ENCODE assay signal across 8 cellular contexts in the genomic region with DNA sequence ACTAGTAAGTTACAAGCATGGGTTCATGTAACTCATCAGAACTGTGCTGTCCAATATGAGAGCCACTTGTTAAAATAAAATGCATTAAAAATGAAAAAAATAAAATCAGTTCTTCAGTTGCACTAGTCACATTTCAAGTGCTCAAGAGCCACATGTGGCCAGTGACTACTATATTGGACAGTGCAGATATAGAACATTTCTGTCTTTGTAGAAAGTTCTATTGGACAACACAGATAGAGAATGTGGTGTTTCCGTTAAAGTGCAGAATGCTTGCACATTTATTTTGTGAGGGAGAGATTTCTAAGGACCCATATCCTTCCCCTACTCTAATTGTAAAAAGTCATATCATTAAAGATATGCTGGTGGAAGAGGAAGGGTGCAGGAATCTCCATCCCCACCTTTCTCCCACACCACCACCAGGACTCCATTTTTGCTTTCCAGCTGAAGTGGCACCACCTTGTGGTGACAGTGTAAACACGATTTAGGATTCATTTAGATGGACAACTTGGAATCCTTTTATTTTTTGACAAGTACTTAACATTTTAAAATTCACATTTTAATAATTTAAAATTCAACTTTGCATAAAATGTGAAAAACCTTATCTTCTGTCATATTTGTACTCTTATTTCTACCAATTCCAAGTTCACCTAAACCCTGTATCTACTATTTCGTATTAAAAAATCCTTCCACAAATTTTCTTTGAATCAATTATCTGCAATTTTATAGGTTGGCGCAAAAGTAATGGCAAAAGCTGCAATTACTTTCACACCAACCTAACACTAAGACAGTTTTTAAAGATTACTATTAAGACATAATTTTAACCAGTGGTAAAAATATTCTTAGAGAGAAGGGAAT. TPM values are rescaled to one million over a fixed set of nuclear protein-coding genes. Genes with fewer than 3 reads are reported as not detected.
DNase-seq lines count a peak whose midpoint lies in the region; ATAC-seq and TF ChIP-seq lines count a peak whose summit lies in the region.

No MANE protein-coding gene starts in this region.

- intact Hi-C loops in Caco-2 (cut with micrococcal nuclease; ENCODE audit: unreplicated experiment) (loop anchor here (1.0 to 5.0 kb wide), 3 partner anchors 135 to 250 kb away; no protein-coding TSS in a partner anchor), left lung (cut with DNase I) (no loop called here), posterior vena cava (cut with DNase I) (no loop called here)

- H4K20me1 ChIP-seq in GM23338 (replicated peaks; ENCODE audit: insufficient read depth): no peaks in the 10 kb centered on the region

- ATAC-seq in GM23338 (peak; percentile 74), left lung (peak; percentile 88), HG03520 (IDR thresholded peaks at IDR 0.05; ENCODE audit: unreplicated experiment) (no peak)
- ATAC-seq in activated CD4-positive, CD25-positive, alpha-beta regulatory T cell treated with anti-CD3 and anti-CD28 coated beads, Interleukin-2, amount 50 U/mL, for 24 hours: no peak

- TF ChIP-seq CTCF in Caco-2 (IDR thresholded peaks at IDR 0.05; ENCODE audit: insufficient read depth in 1 of 2, low read depth in 1 of 2, low read length in 1 of 2, severe bottlenecking in 1 of 2, unreplicated experiment in 1 of 2) (peak; percentile 78 to 82), GM23338 (conservative IDR thresholded peaks at IDR 0.05; ENCODE audit: low read depth in 2 of 2) (peak; percentile 92), left lung (IDR thresholded peaks at IDR 0.05) (peak; percentile 68 to 69)

- H3K27me3 ChIP-seq in Caco-2 (replicated peaks; ENCODE audit: control insufficient read depth, insufficient read depth, low read length) (no peaks in the 10 kb centered on the region), GM23338 (ENCODE audit: insufficient read depth) (no peaks in the 10 kb centered on the region), left lung (no peaks in the 10 kb centered on the region)

- CTCF ChIA-PET in Caco-2 (lab: Charles Lee): interaction anchor here (0.6 to 1.2 kb wide), 3 partner anchors 52 to 250 kb away, joined by 4 to 7 read pairs (median 5); no protein-coding TSS in a partner anchor

- H3K36me3 Mint-ChIP-seq in Caco-2 (ENCODE audit: insufficient read depth, unreplicated experiment) (no peaks in the 10 kb centered on the region), GM23338 (ENCODE audit: low read depth) (no peaks in the 10 kb centered on the region)

- no peak overlapping the region for H3K4me2 ChIP-seq in GM23338

- no TSS peak for BruUV-seq in Caco-2 (replicated peaks; lab: Mats Ljungman, UMichigan)

- POLR2A ChIA-PET in Caco-2 (lab: Charles Lee): no interaction called here

- H3F3A ChIP-seq in GM23338 (replicated peaks; ENCODE audit: low read depth): no peaks in the 10 kb centered on the region

- H3K4me3 Mint-ChIP-seq in Caco-2 (ENCODE audit: unreplicated experiment) (no peak overlapping the region), GM23338 (no peak overlapping the region)

- no peaks in the 10 kb centered on the region for H3K9me3 Mint-ChIP-seq in Caco-2 (ENCODE audit: unreplicated experiment)
- H3K9me3 Mint-ChIP-seq in GM23338: no peaks in the 10 kb centered on the region

- no peaks in the 10 kb centered on the region for H3K79me2 ChIP-seq in GM23338 (replicated peaks; ENCODE audit: insufficient read depth)

- H3K36me3 ChIP-seq in Caco-2 (ENCODE audit: control insufficient read depth, insufficient read depth, low read length) (0 out of 2 replicates have a peak, but pooled peaks cover 2% of the 10 kb centered on the region), GM23338 (ENCODE audit: insufficient read depth) (no peaks in the 10 kb centered on the region), left lung (no peaks in the 10 kb centered on the region)

- H3K27ac Mint-ChIP-seq in Caco-2 (ENCODE audit: unreplicated experiment) (no peak overlapping the region), GM23338 (no peak overlapping the region)

- H2AFZ ChIP-seq in GM23338: no peak overlapping the region

- H3K4me1 ChIP-seq in Caco-2 (no peaks in the 10 kb centered on the region), GM23338 (ENCODE audit: insufficient read depth) (peaks cover 18% of the 10 kb centered on the region; the same call in 1 of the 2 replicates), left lung (no peaks in the 10 kb centered on the region)

- H3K9me3 ChIP-seq in Caco-2 (no peaks in the 10 kb centered on the region), left lung (no peaks in the 10 kb centered on the region)

- H3K4me1 Mint-ChIP-seq in Caco-2 (ENCODE audit: low read depth, unreplicated experiment) (no peaks in the 10 kb centered on the region), GM23338 (peaks cover 15% of the 10 kb centered on the region; the same call in 2 of the 3 replicates)

- no peaks in the 10 kb centered on the region for H3K27me3 Mint-ChIP-seq in Caco-2 (ENCODE audit: insufficient read depth, unreplicated experiment)
- no peaks in the 10 kb centered on the region for H3K27me3 Mint-ChIP-seq in GM23338 (ENCODE audit: insufficient read depth, low read depth, poor library complexity)

- H3K4me3 ChIP-seq in Caco-2 (ENCODE audit: low read depth, low read length) (no peak overlapping the region), GM23338 (no peak overlapping the region), left lung (no peak overlapping the region)

- H3K27ac ChIP-seq in GM23338 (ENCODE audit: low read depth): no peak overlapping the region
- H3K27ac ChIP-seq in left lung: no peak overlapping the region

- no peaks in the 10 kb centered on the region for H3K9me2 ChIP-seq in GM23338 (ENCODE audit: insufficient read depth)

- DNase-seq in Caco-2 (peak; percentile 53 to 61), GM23338 (ENCODE audit: low spot score) (peak; percentile 83), NCI-H748 (lab: John Stamatoyannopoulos, UW; ENCODE audit: unreplicated experiment) (peak; percentile 61), cerebellar cortex (ENCODE audit: low spot score) (peak; percentile 71), left lung (no peak), posterior vena cava (ENCODE audit: low spot score) (no peak)

TF ChIP-seq in GM23338, 12 proteins besides CTCF, POLR2A, EP300 and RAD21 (continues in another document):
- TF ChIP-seq CREB1 (CRISPR knock-in tag; IDR thresholded peaks at IDR 0.05; ENCODE audit: low read depth) (no peak), ZNF331 (CRISPR knock-in tag; IDR thresholded peaks at IDR 0.05; ENCODE audit: low read depth) (no peak), ZNF114 (CRISPR knock-in tag; IDR thresholded peaks at IDR 0.05) (no peak)
- TF ChIP-seq, protein P1, sequence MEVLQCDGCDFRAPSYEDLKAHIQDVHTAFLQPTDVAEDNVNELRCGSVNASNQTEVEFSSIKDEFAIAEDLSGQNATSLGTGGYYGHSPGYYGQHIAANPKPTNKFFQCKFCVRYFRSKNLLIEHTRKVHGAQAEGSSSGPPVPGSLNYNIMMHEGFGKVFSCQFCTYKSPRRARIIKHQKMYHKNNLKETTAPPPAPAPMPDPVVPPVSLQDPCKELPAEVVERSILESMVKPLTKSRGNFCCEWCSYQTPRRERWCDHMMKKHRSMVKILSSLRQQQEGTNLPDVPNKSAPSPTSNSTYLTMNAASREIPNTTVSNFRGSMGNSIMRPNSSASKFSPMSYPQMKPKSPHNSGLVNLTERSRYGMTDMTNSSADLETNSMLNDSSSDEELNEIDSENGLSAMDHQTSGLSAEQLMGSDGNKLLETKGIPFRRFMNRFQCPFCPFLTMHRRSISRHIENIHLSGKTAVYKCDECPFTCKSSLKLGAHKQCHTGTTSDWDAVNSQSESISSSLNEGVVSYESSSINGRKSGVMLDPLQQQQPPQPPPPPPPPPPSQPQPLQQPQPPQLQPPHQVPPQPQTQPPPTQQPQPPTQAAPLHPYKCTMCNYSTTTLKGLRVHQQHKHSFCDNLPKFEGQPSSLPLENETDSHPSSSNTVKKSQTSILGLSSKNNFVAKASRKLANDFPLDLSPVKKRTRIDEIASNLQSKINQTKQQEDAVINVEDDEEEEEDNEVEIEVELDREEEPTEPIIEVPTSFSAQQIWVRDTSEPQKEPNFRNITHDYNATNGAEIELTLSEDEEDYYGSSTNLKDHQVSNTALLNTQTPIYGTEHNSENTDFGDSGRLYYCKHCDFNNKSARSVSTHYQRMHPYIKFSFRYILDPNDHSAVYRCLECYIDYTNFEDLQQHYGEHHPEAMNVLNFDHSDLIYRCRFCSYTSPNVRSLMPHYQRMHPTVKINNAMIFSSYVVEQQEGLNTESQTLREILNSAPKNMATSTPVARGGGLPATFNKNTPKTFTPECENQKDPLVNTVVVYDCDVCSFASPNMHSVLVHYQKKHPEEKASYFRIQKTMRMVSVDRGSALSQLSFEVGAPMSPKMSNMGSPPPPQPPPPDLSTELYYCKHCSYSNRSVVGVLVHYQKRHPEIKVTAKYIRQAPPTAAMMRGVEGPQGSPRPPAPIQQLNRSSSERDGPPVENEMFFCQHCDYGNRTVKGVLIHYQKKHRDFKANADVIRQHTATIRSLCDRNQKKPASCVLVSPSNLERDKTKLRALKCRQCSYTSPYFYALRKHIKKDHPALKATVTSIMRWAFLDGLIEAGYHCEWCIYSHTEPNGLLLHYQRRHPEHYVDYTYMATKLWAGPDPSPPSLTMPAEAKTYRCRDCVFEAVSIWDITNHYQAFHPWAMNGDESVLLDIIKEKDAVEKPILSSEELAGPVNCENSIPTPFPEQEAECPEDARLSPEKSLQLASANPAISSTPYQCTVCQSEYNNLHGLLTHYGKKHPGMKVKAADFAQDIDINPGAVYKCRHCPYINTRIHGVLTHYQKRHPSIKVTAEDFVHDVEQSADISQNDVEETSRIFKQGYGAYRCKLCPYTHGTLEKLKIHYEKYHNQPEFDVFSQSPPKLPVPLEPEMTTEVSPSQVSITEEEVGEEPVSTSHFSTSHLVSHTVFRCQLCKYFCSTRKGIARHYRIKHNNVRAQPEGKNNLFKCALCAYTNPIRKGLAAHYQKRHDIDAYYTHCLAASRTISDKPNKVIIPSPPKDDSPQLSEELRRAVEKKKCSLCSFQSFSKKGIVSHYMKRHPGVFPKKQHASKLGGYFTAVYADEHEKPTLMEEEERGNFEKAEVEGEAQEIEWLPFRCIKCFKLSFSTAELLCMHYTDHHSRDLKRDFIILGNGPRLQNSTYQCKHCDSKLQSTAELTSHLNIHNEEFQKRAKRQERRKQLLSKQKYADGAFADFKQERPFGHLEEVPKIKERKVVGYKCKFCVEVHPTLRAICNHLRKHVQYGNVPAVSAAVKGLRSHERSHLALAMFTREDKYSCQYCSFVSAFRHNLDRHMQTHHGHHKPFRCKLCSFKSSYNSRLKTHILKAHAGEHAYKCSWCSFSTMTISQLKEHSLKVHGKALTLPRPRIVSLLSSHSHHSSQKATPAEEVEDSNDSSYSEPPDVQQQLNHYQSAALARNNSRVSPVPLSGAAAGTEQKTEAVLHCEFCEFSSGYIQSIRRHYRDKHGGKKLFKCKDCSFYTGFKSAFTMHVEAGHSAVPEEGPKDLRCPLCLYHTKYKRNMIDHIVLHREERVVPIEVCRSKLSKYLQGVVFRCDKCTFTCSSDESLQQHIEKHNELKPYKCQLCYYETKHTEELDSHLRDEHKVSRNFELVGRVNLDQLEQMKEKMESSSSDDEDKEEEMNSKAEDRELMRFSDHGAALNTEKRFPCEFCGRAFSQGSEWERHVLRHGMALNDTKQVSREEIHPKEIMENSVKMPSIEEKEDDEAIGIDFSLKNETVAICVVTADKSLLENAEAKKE (CRISPR knock-in tag; IDR thresholded peaks at IDR 0.05): no peak

RNA-seq across cellular contexts. Expression of a gene that starts 9.4 kb away (rescaled TPM):
- total RNA-seq in Caco-2 (2022): 7.5 and 7.6 TPM in 2 replicates
- total RNA-seq in GM23338 (2014; rRNA removed; shearing (Covaris generic)): 1.9 and 2.4 TPM in 2 replicates
- 1.4 and 1.6 TPM in 2 replicates for polyA plus RNA-seq in GM23338 (2016; fragmentation: Nextera tagmentation; extraction: Ambion mirVana)
- 10 to 100 TPM; 51.5 to 55.8 TPM for total RNA-seq in left lung
- 10 to 100 TPM; 52.4 to 65.2 TPM for total RNA-seq in posterior vena cava

Comparison
In these comparisons a context has a peak if more than half of its experiments do, and no peak if none do; other contexts are left out.
1. DNase-seq: peak in Caco-2 (2 of 2), GM23338 (single experiment), NCI-H748 (single experiment) and cerebellar cortex (single experiment); none in left lung (0 of 2) and posterior vena cava (single experiment).
2. ATAC-seq: peak in GM23338 (single experiment) and left lung (single experiment); none in activated CD4-positive, CD25-positive, alpha-beta regulatory T cell treated with anti-CD3 and anti-CD28 coated beads, Interleukin-2, amount 50 U/mL, for 24 hours (0 of 2) and HG03520 (single experiment).
3. Peak in every context shown above with its lines, with median percentiles within 50 percentile points of each other: CTCF ChIP-seq.